ENCODE assay signal across 2 cellular contexts in the genomic region with DNA sequence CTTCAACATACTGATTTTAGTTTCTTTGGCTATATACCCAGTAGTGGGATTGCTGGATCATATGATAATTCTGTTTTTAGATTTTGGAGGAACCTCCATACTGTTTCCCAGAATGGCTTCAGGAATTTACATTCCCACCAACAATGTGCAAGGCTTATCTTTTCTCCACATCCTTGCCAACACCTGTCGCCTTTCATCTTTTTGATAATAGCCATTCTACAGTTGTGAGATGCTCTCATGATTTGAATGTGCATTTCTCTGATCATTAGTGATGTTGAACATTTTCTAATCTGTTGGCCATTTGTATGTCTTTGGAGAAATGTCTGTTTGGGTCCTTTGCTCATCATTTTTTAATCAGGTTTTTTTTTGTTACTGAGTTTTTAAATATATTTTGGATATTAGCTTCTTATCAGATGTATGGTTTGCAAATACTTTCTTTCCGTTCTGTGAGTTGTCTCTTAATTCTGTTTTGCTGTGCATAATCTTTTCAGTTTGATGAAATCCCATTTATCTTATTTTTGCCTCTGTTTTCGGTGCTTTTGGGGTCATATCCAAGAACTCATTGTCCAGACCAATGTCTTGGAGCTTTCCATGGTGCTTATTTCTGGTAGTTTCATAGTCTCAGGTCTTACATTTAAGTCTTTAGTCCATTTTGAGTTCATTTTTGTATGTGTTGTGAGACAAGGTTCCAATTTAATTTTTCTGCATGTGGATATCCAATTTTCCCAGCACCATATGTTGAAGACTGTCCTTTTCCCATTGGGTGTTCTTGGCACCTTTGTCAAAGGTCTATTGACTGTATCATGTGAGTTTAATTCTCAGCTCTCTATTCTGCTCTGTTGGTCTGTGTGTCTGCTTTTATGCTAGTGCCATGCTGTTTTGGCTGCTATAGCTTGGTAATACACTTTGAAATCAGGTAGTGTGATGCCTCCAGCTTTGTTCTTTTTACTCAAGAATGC.
TF ChIP-seq lines count a peak whose summit lies in the region.

No MANE protein-coding gene starts in this region.

TF ChIP-seq in SK-N-SH, 30 proteins besides CTCF, POLR2A, EP300 and RAD21:
- TF ChIP-seq, protein P1, sequence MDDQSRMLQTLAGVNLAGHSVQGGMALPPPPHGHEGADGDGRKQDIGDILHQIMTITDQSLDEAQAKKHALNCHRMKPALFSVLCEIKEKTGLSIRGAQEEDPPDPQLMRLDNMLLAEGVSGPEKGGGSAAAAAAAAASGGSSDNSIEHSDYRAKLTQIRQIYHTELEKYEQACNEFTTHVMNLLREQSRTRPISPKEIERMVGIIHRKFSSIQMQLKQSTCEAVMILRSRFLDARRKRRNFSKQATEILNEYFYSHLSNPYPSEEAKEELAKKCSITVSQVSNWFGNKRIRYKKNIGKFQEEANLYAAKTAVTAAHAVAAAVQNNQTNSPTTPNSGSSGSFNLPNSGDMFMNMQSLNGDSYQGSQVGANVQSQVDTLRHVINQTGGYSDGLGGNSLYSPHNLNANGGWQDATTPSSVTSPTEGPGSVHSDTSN (IDR thresholded peaks at IDR 0.05), result peak; percentile 38; the same call in 1 of the 2 replicates
- TF ChIP-seq, protein P2, sequence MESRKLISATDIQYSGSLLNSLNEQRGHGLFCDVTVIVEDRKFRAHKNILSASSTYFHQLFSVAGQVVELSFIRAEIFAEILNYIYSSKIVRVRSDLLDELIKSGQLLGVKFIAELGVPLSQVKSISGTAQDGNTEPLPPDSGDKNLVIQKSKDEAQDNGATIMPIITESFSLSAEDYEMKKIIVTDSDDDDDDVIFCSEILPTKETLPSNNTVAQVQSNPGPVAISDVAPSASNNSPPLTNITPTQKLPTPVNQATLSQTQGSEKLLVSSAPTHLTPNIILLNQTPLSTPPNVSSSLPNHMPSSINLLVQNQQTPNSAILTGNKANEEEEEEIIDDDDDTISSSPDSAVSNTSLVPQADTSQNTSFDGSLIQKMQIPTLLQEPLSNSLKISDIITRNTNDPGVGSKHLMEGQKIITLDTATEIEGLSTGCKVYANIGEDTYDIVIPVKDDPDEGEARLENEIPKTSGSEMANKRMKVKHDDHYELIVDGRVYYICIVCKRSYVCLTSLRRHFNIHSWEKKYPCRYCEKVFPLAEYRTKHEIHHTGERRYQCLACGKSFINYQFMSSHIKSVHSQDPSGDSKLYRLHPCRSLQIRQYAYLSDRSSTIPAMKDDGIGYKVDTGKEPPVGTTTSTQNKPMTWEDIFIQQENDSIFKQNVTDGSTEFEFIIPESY (IDR thresholded peaks at IDR 0.05; ENCODE audit: borderline replicate concordance, low read depth), result no peak
- TF ChIP-seq TCF12 (IDR thresholded peaks at IDR 0.05) (peak; percentile 65), FOSL2 (IDR thresholded peaks at IDR 0.05; ENCODE audit: borderline replicate concordance, low read depth) (no peak), ELF1 (IDR thresholded peaks at IDR 0.05) (no peak)
- TF ChIP-seq, protein P3, sequence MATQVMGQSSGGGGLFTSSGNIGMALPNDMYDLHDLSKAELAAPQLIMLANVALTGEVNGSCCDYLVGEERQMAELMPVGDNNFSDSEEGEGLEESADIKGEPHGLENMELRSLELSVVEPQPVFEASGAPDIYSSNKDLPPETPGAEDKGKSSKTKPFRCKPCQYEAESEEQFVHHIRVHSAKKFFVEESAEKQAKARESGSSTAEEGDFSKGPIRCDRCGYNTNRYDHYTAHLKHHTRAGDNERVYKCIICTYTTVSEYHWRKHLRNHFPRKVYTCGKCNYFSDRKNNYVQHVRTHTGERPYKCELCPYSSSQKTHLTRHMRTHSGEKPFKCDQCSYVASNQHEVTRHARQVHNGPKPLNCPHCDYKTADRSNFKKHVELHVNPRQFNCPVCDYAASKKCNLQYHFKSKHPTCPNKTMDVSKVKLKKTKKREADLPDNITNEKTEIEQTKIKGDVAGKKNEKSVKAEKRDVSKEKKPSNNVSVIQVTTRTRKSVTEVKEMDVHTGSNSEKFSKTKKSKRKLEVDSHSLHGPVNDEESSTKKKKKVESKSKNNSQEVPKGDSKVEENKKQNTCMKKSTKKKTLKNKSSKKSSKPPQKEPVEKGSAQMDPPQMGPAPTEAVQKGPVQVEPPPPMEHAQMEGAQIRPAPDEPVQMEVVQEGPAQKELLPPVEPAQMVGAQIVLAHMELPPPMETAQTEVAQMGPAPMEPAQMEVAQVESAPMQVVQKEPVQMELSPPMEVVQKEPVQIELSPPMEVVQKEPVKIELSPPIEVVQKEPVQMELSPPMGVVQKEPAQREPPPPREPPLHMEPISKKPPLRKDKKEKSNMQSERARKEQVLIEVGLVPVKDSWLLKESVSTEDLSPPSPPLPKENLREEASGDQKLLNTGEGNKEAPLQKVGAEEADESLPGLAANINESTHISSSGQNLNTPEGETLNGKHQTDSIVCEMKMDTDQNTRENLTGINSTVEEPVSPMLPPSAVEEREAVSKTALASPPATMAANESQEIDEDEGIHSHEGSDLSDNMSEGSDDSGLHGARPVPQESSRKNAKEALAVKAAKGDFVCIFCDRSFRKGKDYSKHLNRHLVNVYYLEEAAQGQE (IDR thresholded peaks at IDR 0.05; ENCODE audit: low read depth, low read length), result peak; percentile 83

TF ChIP-seq in K562, 482 proteins besides CTCF, POLR2A, EP300 and RAD21:
- TF ChIP-seq MXI1 (IDR thresholded peaks at IDR 0.05; ENCODE audit: low read depth, low read length), result no peak
- no peak for TF ChIP-seq SMAD4 (CRISPR knock-in tag; conservative IDR thresholded peaks at IDR 0.05)
- TF ChIP-seq, protein P4, sequence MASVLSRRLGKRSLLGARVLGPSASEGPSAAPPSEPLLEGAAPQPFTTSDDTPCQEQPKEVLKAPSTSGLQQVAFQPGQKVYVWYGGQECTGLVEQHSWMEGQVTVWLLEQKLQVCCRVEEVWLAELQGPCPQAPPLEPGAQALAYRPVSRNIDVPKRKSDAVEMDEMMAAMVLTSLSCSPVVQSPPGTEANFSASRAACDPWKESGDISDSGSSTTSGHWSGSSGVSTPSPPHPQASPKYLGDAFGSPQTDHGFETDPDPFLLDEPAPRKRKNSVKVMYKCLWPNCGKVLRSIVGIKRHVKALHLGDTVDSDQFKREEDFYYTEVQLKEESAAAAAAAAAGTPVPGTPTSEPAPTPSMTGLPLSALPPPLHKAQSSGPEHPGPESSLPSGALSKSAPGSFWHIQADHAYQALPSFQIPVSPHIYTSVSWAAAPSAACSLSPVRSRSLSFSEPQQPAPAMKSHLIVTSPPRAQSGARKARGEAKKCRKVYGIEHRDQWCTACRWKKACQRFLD (CRISPR knock-in tag; IDR thresholded peaks at IDR 0.05), result no peak
- TF ChIP-seq EHMT2 (IDR thresholded peaks at IDR 0.05), result 0 out of 2 replicates have a peak, but pooled peaks have one; percentile 14
- TF ChIP-seq BACH1 (tag; IDR thresholded peaks at IDR 0.05), result no peak
- no peak for TF ChIP-seq CXXC5 (CRISPR knock-in tag; IDR thresholded peaks at IDR 0.05)
TF ChIP-seq in K562: peak in this region for 1.
